28 cellular contexts compared by ENCODE assay signal in the genomic region with DNA sequence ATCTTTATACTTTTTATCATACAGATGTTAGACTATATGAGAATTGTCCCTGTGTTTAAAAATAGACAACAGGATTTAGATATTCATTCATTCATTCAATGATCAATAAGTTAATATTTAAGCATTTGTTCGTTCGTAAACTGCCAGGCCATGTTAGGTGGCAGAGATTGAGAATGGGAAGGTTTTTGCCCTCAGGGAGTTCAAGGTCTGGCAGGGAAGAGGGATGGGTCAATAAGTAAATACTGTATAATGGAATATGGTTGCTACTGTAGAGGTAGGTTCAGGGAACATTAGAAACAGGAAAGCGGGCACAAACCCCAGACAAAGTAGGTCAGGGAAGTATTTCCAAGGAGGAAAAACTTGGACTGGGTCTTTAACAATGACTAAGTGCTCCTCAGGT.
"Had no signal": no experiment of that assay in that cellular context is flagged by ENCODE, and none has a peak within 500 bp of the region (broad histone marks: within the 10 kb centered on the region; RNA-seq: fewer than 3 reads in every experiment).

No MANE protein-coding gene starts in this region.

- H3K27me3 ChIP-seq: colonic mucosa, dorsolateral prefrontal cortex, esophagus muscularis mucosa, esophagus squamous epithelium, foreskin keratinocyte, gastrocnemius medialis, gastroesophageal sphincter, heart left ventricle, heart right ventricle had no signal

- H3K36me3 ChIP-seq: colonic mucosa, gastrocnemius medialis had no signal

- H3K27ac ChIP-seq: colonic mucosa, coronary artery, dorsolateral prefrontal cortex, epithelial cell of prostate, esophagus muscularis mucosa, esophagus squamous epithelium, foreskin keratinocyte, gastrocnemius medialis, gastroesophageal sphincter, heart left ventricle, heart right ventricle had no signal

- H3K4me3 ChIP-seq: colonic mucosa, coronary artery, dorsolateral prefrontal cortex, esophagus muscularis mucosa, esophagus squamous epithelium, gastrocnemius medialis, gastroesophageal sphincter, heart left ventricle, heart right ventricle had no signal

- ATAC-seq: effector memory CD8-positive, alpha-beta T cell; esophagus mucosa; foreskin keratinocyte; gastrocnemius medialis; gastroesophageal sphincter; heart left ventricle; heart right ventricle had no signal

- H3K9me3 ChIP-seq: colonic mucosa, esophagus muscularis mucosa, esophagus squamous epithelium, gastrocnemius medialis, gastroesophageal sphincter had no signal

- FAIRE-seq: colon, endometrium, endothelial cell of umbilical vein, frontal cortex had no signal

- H3K4me1 ChIP-seq: colonic mucosa, esophagus muscularis mucosa, esophagus squamous epithelium, gastrocnemius medialis, gastroesophageal sphincter, heart left ventricle, heart right ventricle had no signal

- DNase-seq: colonic mucosa; cortex of kidney; dermis blood vessel endothelial cell; dorsolateral prefrontal cortex; effector CD4-positive, alpha-beta T cell; effector CD8-positive, alpha-beta T cell; effector memory CD4-positive, alpha-beta T cell; effector memory CD8-positive, alpha-beta T cell; endodermal cell; erythroblast; esophagus squamous epithelium; foreskin fibroblast; foreskin keratinocyte; foreskin melanocyte; gastrocnemius medialis; glutamatergic neuron; head of caudate nucleus; heart left ventricle; heart right ventricle had no signal
